Comparison of ENCODE assay signal across 23 cellular contexts in the genomic region with DNA sequence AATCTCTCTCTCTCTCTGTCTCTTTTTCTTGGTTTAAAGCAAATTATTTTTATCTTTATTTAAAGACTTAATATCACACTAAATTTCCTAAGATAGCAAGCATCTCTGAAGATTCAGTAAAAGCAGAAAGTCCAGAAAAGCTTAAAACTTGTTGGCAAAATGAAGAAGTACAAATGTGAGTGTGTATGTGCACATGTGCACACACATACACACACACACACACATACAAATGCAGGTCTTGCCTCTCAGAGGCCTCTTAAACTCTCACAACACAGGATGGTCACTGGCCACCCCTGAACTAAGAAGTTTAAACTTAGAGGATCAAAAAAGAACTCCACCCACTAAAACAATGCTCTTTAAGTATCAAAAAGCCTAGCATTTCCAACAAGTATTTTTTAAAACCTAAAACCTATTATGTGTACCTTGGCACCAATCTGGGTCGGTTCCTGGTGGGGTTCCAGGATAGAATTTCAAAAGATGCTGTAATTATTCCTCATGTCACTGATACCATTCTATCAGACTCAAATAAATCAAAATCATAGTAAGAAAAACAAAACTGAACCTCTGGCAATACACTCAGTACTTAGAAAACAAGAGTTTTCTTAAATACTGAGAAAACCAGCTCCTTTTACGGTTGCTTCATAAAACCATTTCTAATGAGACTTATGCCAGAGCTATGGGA. TPM values are rescaled to one million over a fixed set of nuclear protein-coding genes. Genes with fewer than 3 reads are reported as not detected.
DNase-seq lines count a peak whose midpoint lies in the region; ATAC-seq and TF ChIP-seq lines count a peak whose summit lies in the region.
"Had no signal": no experiment of that assay in that cellular context is flagged by ENCODE, and none has a peak within 500 bp of the region (broad histone marks: within the 10 kb centered on the region; RNA-seq: fewer than 3 reads in every experiment).

No MANE protein-coding gene starts in this region.

- ATAC-seq in heart left ventricle (no peak), Right ventricle myocardium inferior (no peak)
- ATAC-seq: activated T-cell treated with anti-CD3 and anti-CD28 coated beads, Interleukin-2, amount 50 U/mL, for 72 hours; naive thymus-derived CD8-positive, alpha-beta T cell; pancreas; SK-N-SH treated with all-trans-retinoic acid at 6 μM for 48 hours; stimulated activated naive B cell treated with anti-CD40 and anti-IgM and Interleukin-4, amounts not matched to agents 10 μg/mL and 1 μg/mL and 100 μg/mL, for 72 hours had no signal

- peak overlapping the region in 11 of 12 donors; percentile 19 to 92 (median 85) for H3K27ac ChIP-seq in heart left ventricle
- peak overlapping the region; percentile 74 to 80 for H3K27ac ChIP-seq in coronary artery
- peak overlapping the region; percentile 82 for H3K27ac ChIP-seq in muscle layer of duodenum (ENCODE audit: low read length)
- peak overlapping the region; percentile 85 to 95 for H3K27ac ChIP-seq in uterus
- H3K27ac ChIP-seq: pancreas had no signal

- no peaks in the 10 kb centered on the region for H3K9me3 ChIP-seq in heart left ventricle
- no peaks in the 10 kb centered on the region for H3K9me3 ChIP-seq in muscle layer of duodenum (ENCODE audit: control insufficient read depth in 1 of 2, low read length in 2 of 2)
- no peaks in the 10 kb centered on the region for H3K9me3 ChIP-seq in uterus
- H3K9me3 ChIP-seq: BE2C, pancreas had no signal

- DNase-seq in heart left ventricle (no peak), Right ventricle myocardium inferior (ENCODE audit: missing footprints) (no peak), coronary artery (ENCODE audit: low spot score) (no peak), uterus (no peak), COLO668 (lab: John Stamatoyannopoulos, UW; ENCODE audit: unreplicated experiment) (no peak), midbrain (lab: John Stamatoyannopoulos, UW) (no peak), CD1c-positive myeloid dendritic cell (ENCODE audit: extremely low spot score) (no peak)
- DNase-seq: activated CD4-positive, CD25-positive, alpha-beta regulatory T cell treated with anti-CD3 and anti-CD28 coated beads, Interleukin-2, amount 50 U/mL, for 72 hours; activated naive CD4-positive, alpha-beta T cell treated with anti-CD3 and anti-CD28 coated beads, Interleukin-2, amount 10 ng/mL, durations not matched to agents 7 days and 5 days; activated T-cell treated with anti-CD3 and anti-CD28 coated beads, Interleukin-2, amount 50 U/mL, for 72 hours; BE2C; endodermal cell; H9; Karpas-422; naive thymus-derived CD8-positive, alpha-beta T cell; NCI-H2029 treated with DMSO at 0.1 percent for 48 hours; NCI-H446; pancreas; RPMI8226; stimulated activated naive B cell treated with anti-CD40 and anti-IgM and Interleukin-4, amounts not matched to agents 10 μg/mL and 1 μg/mL and 100 μg/mL, for 72 hours; trophoblast cell had no signal

- H3K4me3 ChIP-seq in heart left ventricle (no peak overlapping the region), coronary artery (no peak overlapping the region), muscle layer of duodenum (ENCODE audit: low read depth in 1 of 2, low read length in 2 of 2) (no peak overlapping the region), uterus (no peak overlapping the region)
- H3K4me3 ChIP-seq: pancreas had no signal

- TF ChIP-seq POLR2A in heart left ventricle (IDR thresholded peaks at IDR 0.05) (no peak), uterus (IDR thresholded peaks at IDR 0.05) (no peak)

- no peaks in the 10 kb centered on the region for H3K27me3 ChIP-seq in heart left ventricle
- no peaks in the 10 kb centered on the region for H3K27me3 ChIP-seq in muscle layer of duodenum (ENCODE audit: low read depth, low read length)
- H3K27me3 ChIP-seq in uterus, result no peaks in the 10 kb centered on the region
- H3K27me3 ChIP-seq: BE2C, pancreas had no signal

- whole genome bisulfite sequencing in heart left ventricle, 4 donors, result 55 to 76% (median 66%) methylated on average over 2 of the region's 2 CpGs

- intact Hi-C loops in heart left ventricle (cut with DNase I), result loop anchor here in 1 of 10 donors (10.0 kb wide), 1 partner anchor 49 kb away; no protein-coding TSS in a partner anchor
- intact Hi-C loops in Right ventricle myocardium inferior (cut with DNase I), result no loop called here
- intact Hi-C loops in uterus (cut with DNase I; ENCODE audit: low total_unique reads), result no loop called here

- peaks cover 3 to 99% (median 72%) of the 10 kb centered on the region in 12 donors for H3K4me1 ChIP-seq in heart left ventricle
- peaks cover 5 to 11% of the 10 kb centered on the region in 2 donors for H3K4me1 ChIP-seq in muscle layer of duodenum (ENCODE audit: control insufficient read depth in 1 of 2, insufficient read depth in 2 of 2, low read length in 2 of 2)
- H3K4me1 ChIP-seq in uterus, result no peaks in the 10 kb centered on the region
- H3K4me1 ChIP-seq: BE2C had no signal

- peaks cover 0 to 4% (median 0%) of the 10 kb centered on the region in 9 donors for H3K36me3 ChIP-seq in heart left ventricle
- H3K36me3 ChIP-seq in muscle layer of duodenum (ENCODE audit: control insufficient read depth in 1 of 2, insufficient read depth in 2 of 2, low read length in 2 of 2), result no peaks in the 10 kb centered on the region
- no peaks in the 10 kb centered on the region for H3K36me3 ChIP-seq in uterus
- H3K36me3 ChIP-seq: BE2C, pancreas had no signal

- TF ChIP-seq CTCF in heart left ventricle (IDR thresholded peaks at IDR 0.05) (no peak), coronary artery (IDR thresholded peaks at IDR 0.05) (no peak), uterus (IDR thresholded peaks at IDR 0.05) (no peak)

RNA-seq across cellular contexts. Expression of a gene that starts 55.0 kb away (rescaled TPM):
- total RNA-seq in heart left ventricle (1,000 to 10,000 TPM in 5 of 9 donors, 100 to 1,000 TPM in 4; 380 to 1,440 (median 1,065) TPM), Right ventricle myocardium inferior (666 TPM), uterus (100 to 1,000 TPM in 3 of 4 donors, 10 to 100 TPM in 1; 89.9 to 422 (median 271) TPM)
- polyA plus RNA-seq in heart left ventricle, result 100 to 1,000 TPM; 355 to 380 TPM
